13 cellular contexts compared by ENCODE assay signal in the genomic region with DNA sequence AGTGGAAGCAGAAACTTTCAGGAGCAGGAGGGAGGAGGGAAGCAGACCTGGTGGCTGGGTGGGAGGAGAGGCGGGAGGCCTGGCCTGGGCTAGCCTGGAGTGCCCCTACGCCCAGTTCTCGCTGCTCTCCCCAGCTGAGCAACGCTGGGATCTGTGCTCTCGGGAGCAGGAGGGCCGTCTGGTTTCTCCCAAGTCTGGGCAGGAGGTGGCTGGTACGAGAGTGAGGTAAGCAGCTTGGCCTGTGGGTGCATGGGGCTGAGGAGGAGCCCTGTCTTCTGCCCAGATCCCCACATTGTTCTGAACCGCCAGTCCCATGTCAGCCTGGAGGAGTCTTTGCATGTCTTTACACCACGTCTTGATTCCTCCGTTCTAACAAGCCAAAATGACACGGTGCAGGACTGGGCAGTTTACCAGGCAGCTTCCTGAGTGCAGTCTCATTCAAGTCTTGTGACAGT. TPM values are rescaled to one million over a fixed set of nuclear protein-coding genes. Genes with fewer than 3 reads are reported as not detected.
DNase-seq lines count a peak whose midpoint lies in the region; ATAC-seq and TF ChIP-seq lines count a peak whose summit lies in the region.
"Had no signal": no experiment of that assay in that cellular context is flagged by ENCODE, and none has a peak within 500 bp of the region (broad histone marks: within the 10 kb centered on the region; RNA-seq: fewer than 3 reads in every experiment).

No MANE protein-coding gene starts in this region.

- H3K4me3 ChIP-seq in fibroblast of mammary gland (ENCODE audit: control insufficient read depth, low read depth, low read length): no peak overlapping the region

- no peaks in the 10 kb centered on the region for H3K36me3 Mint-ChIP-seq in stimulated activated memory B cell treated with anti-CD40 and anti-IgM and Interleukin-4, amounts not matched to agents 10 μg/mL and 1 μg/mL and 100 μg/mL, for 72 hours
- H3K36me3 Mint-ChIP-seq: activated naive CD8-positive, alpha-beta T cell treated with anti-CD3 and anti-CD28 coated beads for 36 hours had no signal

- H3K27me3 Mint-ChIP-seq in stimulated activated memory B cell treated with anti-CD40 and anti-IgM and Interleukin-4, amounts not matched to agents 10 μg/mL and 1 μg/mL and 100 μg/mL, for 72 hours: peaks cover 55% of the 10 kb centered on the region
- H3K27me3 Mint-ChIP-seq: activated naive CD8-positive, alpha-beta T cell treated with anti-CD3 and anti-CD28 coated beads for 36 hours had no signal

- H3K27ac Mint-ChIP-seq in stimulated activated memory B cell treated with anti-CD40 and anti-IgM and Interleukin-4, amounts not matched to agents 10 μg/mL and 1 μg/mL and 100 μg/mL, for 72 hours: no peak overlapping the region
- H3K27ac Mint-ChIP-seq: activated naive CD8-positive, alpha-beta T cell treated with anti-CD3 and anti-CD28 coated beads for 36 hours had no signal

- no peak for TF ChIP-seq CTCF in fibroblast of mammary gland (conservative IDR thresholded peaks at IDR 0.05; ENCODE audit: control insufficient read depth, insufficient read depth, low read depth, low read length)

- intact Hi-C loops in Right ventricle myocardium inferior (cut with DNase I) (loop anchor here (5.0 kb wide), 2 partner anchors 226 to 356 kb away; no protein-coding TSS in a partner anchor), cardiac septum (cut with DNase I) (loop anchor here (5.0 kb wide), 1 partner anchor 356 kb away; no protein-coding TSS in a partner anchor)

- DNase-seq in Right ventricle myocardium inferior (ENCODE audit: missing footprints) (no peak), cardiac septum (ENCODE audit: low spot score) (no peak), fibroblast of mammary gland (ENCODE audit: low read depth) (peak; percentile 38), myocyte (ENCODE audit: low read depth) (peak; percentile 34), NCI-H82 treated with DMSO at 0.1 percent for 48 hours (lab: John Stamatoyannopoulos, UW; ENCODE audit: unreplicated experiment) (no peak), RPMI8226 (no peak)
- DNase-seq: activated CD4-positive, alpha-beta T cell treated with anti-CD3 and anti-CD28 coated beads for 48 hours; activated naive CD8-positive, alpha-beta T cell treated with anti-CD3 and anti-CD28 coated beads for 36 hours; NCI-H146; SIG-M5; stimulated activated CD4-positive, alpha-beta T cell treated with anti-CD3 and anti-CD28 coated beads, Interleukin-2, amount 100 ng/mL, for 24 hours had no signal

- H3K9me3 Mint-ChIP-seq in stimulated activated memory B cell treated with anti-CD40 and anti-IgM and Interleukin-4, amounts not matched to agents 10 μg/mL and 1 μg/mL and 100 μg/mL, for 72 hours: no peaks in the 10 kb centered on the region
- H3K9me3 Mint-ChIP-seq: activated naive CD8-positive, alpha-beta T cell treated with anti-CD3 and anti-CD28 coated beads for 36 hours had no signal

- no peak overlapping the region for H3K4me3 Mint-ChIP-seq in stimulated activated memory B cell treated with anti-CD40 and anti-IgM and Interleukin-4, amounts not matched to agents 10 μg/mL and 1 μg/mL and 100 μg/mL, for 72 hours
- H3K4me3 Mint-ChIP-seq: activated naive CD8-positive, alpha-beta T cell treated with anti-CD3 and anti-CD28 coated beads for 36 hours had no signal

- H3K4me1 Mint-ChIP-seq in stimulated activated memory B cell treated with anti-CD40 and anti-IgM and Interleukin-4, amounts not matched to agents 10 μg/mL and 1 μg/mL and 100 μg/mL, for 72 hours: peaks cover 12% of the 10 kb centered on the region

- ATAC-seq in Right ventricle myocardium inferior: peak; percentile 27
- ATAC-seq in stimulated activated memory B cell treated with anti-CD40 and anti-IgM and Interleukin-4, amounts not matched to agents 10 μg/mL and 1 μg/mL and 100 μg/mL, for 72 hours: no peak
- ATAC-seq in HG02885 (IDR thresholded peaks at IDR 0.05; ENCODE audit: poor library complexity, unreplicated experiment): no peak

RNA-seq across cellular contexts. Expression of a gene that starts 15.0 kb away (rescaled TPM):
- total RNA-seq in Right ventricle myocardium inferior (53.0 TPM), cardiac septum (60.3 TPM), myocyte (4.5 and 6.6 TPM in 2 replicates)
- 11.8 TPM for polyA plus RNA-seq in myocyte (2012)

Comparison
In these comparisons a context has a peak if more than half of its experiments do, and no peak if none do; other contexts are left out.
1. DNase-seq: peak in fibroblast of mammary gland (single experiment) and myocyte (single experiment); none in Right ventricle myocardium inferior (single experiment), cardiac septum (single experiment), NCI-H82 treated with DMSO at 0.1 percent for 48 hours (single experiment) and RPMI8226 (single experiment).